In genomic region chr11:57974830-57975229, GRCh38 we compare ENCODE assay signal across 26 cellular contexts. TPM values are rescaled to one million over a fixed set of nuclear protein-coding genes. Genes with fewer than 3 reads are reported as not detected.
A peak's percentile ranks its signal among the peaks of the same experiment; 100 is the strongest.
DNase-seq lines count a peak whose midpoint lies in the region; ATAC-seq, FAIRE-seq and TF ChIP-seq lines count a peak whose summit lies in the region.
"Had no signal": no experiment of that assay in that cellular context is flagged by ENCODE, and none has a peak within 500 bp of the region (broad histone marks: within the 10 kb centered on the region; RNA-seq: fewer than 3 reads in every experiment).

No MANE protein-coding gene starts in this region.

- no peak for TF ChIP-seq EP300 in HepG2 (IDR thresholded peaks at IDR 0.05; ENCODE audit: low read depth in 2 of 2, low read length in 2 of 2)
- TF ChIP-seq EP300 in HepG2 (CRISPR knock-in tag; IDR thresholded peaks at IDR 0.05; ENCODE audit: borderline replicate concordance): no peak

- H3K36me3 Mint-ChIP-seq in neural progenitor cell: no peaks in the 10 kb centered on the region
- H3K36me3 Mint-ChIP-seq: activated naive CD8-positive, alpha-beta T cell treated with anti-CD3 and anti-CD28 coated beads, Interleukin-2, amount 10 ng/mL, durations not matched to agents 7 days and 5 days; WTC11 had no signal

- H3K27me3 ChIP-seq in HepG2 (ENCODE audit: control insufficient read depth in 1 of 2, insufficient read depth in 2 of 2, low read length in 2 of 2) (no peaks in the 10 kb centered on the region), right lobe of liver (no peaks in the 10 kb centered on the region), mammary epithelial cell (ENCODE audit: insufficient read depth, low read length) (no peaks in the 10 kb centered on the region), neural progenitor cell (no peaks in the 10 kb centered on the region)
- H3K27me3 ChIP-seq: BLaER1 treated with 17β-estradiol and CSF1 and Interleukin-3, amounts not matched to agents 10 nM and 100 nM; brain microvascular endothelial cell; right atrium auricular region; upper lobe of left lung had no signal

- DNase-seq in HepG2 (ENCODE audit: low spot score) (no peak), right lobe of liver (no peak), mammary epithelial cell (no peak), neural progenitor cell (ENCODE audit: low spot score) (no peak), urothelium cell line (ENCODE audit: low spot score) (peak; percentile 80), NCI-H1930 (lab: John Stamatoyannopoulos, UW) (no peak)
- DNase-seq: activated CD4-positive, alpha-beta T cell treated with anti-CD3 and anti-CD28 coated beads, Interleukin-2, amount 50 U/mL, for 48 hours; activated CD8-positive, alpha-beta memory T cell treated with anti-CD3 and anti-CD28 coated beads, Interleukin-2, amount 50 U/mL, for 48 hours; activated naive CD8-positive, alpha-beta T cell treated with anti-CD3 and anti-CD28 coated beads, Interleukin-2, amount 10 ng/mL, durations not matched to agents 7 days and 5 days; brain microvascular endothelial cell; glutamatergic neuron; NCI-H1436 treated with DMSO at 0.1 percent for 48 hours; NCI-H510A treated with DMSO at 0.1 percent for 48 hours; NK-92 treated with Interleukin-12 subunit alpha and Interleukin-12 subunit beta, amount 100 ng/mL, for 24 hours; RPMI8226; SK-N-SH; stimulated activated CD4-positive, alpha-beta T cell treated with anti-CD3 and anti-CD28 coated beads, Interleukin-15, amount 100 ng/mL, for 24 hours; upper lobe of left lung had no signal

- H3K4me3 Mint-ChIP-seq in neural progenitor cell: no peak overlapping the region
- H3K4me3 Mint-ChIP-seq: activated naive CD8-positive, alpha-beta T cell treated with anti-CD3 and anti-CD28 coated beads, Interleukin-2, amount 10 ng/mL, durations not matched to agents 7 days and 5 days; T-helper 2 cell treated with Interferon-gamma antibody and Interleukin-4, amounts not matched to agents 5 μg/mL and 100 μg/mL, for 36 hours; WTC11 had no signal

- no peak overlapping the region for H3K27ac ChIP-seq in HepG2 (ENCODE audit: extremely low read length, insufficient read depth, low read length)
- H3K27ac ChIP-seq in right lobe of liver: no peak overlapping the region
- H3K27ac ChIP-seq in mammary epithelial cell (ENCODE audit: insufficient read depth, low read depth, low read length): no peak overlapping the region
- H3K27ac ChIP-seq in neural progenitor cell: no peak overlapping the region
- H3K27ac ChIP-seq: brain microvascular endothelial cell, right atrium auricular region, upper lobe of left lung had no signal

- H3K27ac Mint-ChIP-seq in neural progenitor cell: no peak overlapping the region
- H3K27ac Mint-ChIP-seq: activated naive CD8-positive, alpha-beta T cell treated with anti-CD3 and anti-CD28 coated beads, Interleukin-2, amount 10 ng/mL, durations not matched to agents 7 days and 5 days; T-helper 2 cell treated with Interferon-gamma antibody and Interleukin-4, amounts not matched to agents 5 μg/mL and 100 μg/mL, for 36 hours; WTC11 had no signal

- TF ChIP-seq RAD21 in HepG2 (CRISPR knock-in tag; IDR thresholded peaks at IDR 0.05): no peak

- peaks cover 86% of the 10 kb centered on the region for H3K4me1 ChIP-seq in HepG2 (ENCODE audit: insufficient read depth, low read length)
- no peaks in the 10 kb centered on the region for H3K4me1 ChIP-seq in right lobe of liver
- H3K4me1 ChIP-seq in mammary epithelial cell (ENCODE audit: insufficient read depth, low read length): no peaks in the 10 kb centered on the region
- peaks cover 12% of the 10 kb centered on the region for H3K4me1 ChIP-seq in neural progenitor cell
- H3K4me1 ChIP-seq: right atrium auricular region, upper lobe of left lung had no signal

- H3K9ac ChIP-seq in HepG2 (ENCODE audit: insufficient read depth, low read depth, low read length) (no peak overlapping the region), mammary epithelial cell (ENCODE audit: insufficient read depth, low read length) (no peak overlapping the region), neural progenitor cell (no peak overlapping the region)
- H3K9ac ChIP-seq: BLaER1 treated with 17β-estradiol and CSF1 and Interleukin-3, amounts not matched to agents 10 nM and 100 nM; SK-N-SH had no signal

- TF ChIP-seq POLR2A in HepG2 (IDR thresholded peaks at IDR 0.05; ENCODE audit: insufficient read depth in 1 of 2, low read depth in 2 of 2, low read length in 2 of 2): no peak
- TF ChIP-seq POLR2A in right lobe of liver (IDR thresholded peaks at IDR 0.05): no peak

- H3K9me3 Mint-ChIP-seq in neural progenitor cell: no peaks in the 10 kb centered on the region
- H3K9me3 Mint-ChIP-seq: T-helper 2 cell treated with Interferon-gamma antibody and Interleukin-4, amounts not matched to agents 5 μg/mL and 100 μg/mL, for 36 hours had no signal

- no peaks in the 10 kb centered on the region for H3K79me2 ChIP-seq in HepG2 (ENCODE audit: insufficient read depth, low read length)
- H3K79me2 ChIP-seq in mammary epithelial cell (ENCODE audit: insufficient read depth, low read length): no peaks in the 10 kb centered on the region
- H3K79me2 ChIP-seq in neural progenitor cell (ENCODE audit: low read depth): no peaks in the 10 kb centered on the region

- in situ Hi-C loops in HepG2 (cut with HindIII; ENCODE audit: extremely low pct_ligation_motif_present, low pct_unique_long_range_greater_than_20kb) (no loop called here), mammary epithelial cell (cut with MboI; ENCODE audit: low sequenced_read_pairs in 2 of 2) (no loop called here)

- no peaks in the 10 kb centered on the region for H3F3A ChIP-seq in neural progenitor cell (ENCODE audit: low read depth)

- H3K4me3 ChIP-seq in HepG2 (replicated peaks in 1 of 3; ENCODE audit: insufficient read depth in 1 of 3, low read depth in 2 of 3, low read length in 3 of 3): no peak overlapping the region
- H3K4me3 ChIP-seq in right lobe of liver: no peak overlapping the region
- no peak overlapping the region for H3K4me3 ChIP-seq in mammary epithelial cell (replicated peaks in 1 of 3; ENCODE audit: insufficient read depth in 1 of 3, low read depth in 2 of 3, low read length in 3 of 3)
- no peak overlapping the region for H3K4me3 ChIP-seq in neural progenitor cell
- H3K4me3 ChIP-seq: BLaER1 treated with 17β-estradiol and CSF1 and Interleukin-3, amounts not matched to agents 10 nM and 100 nM; right atrium auricular region; upper lobe of left lung had no signal

- FAIRE-seq in HepG2 (lab: Jason Lieb, UNC) (no peak), urothelium cell line (lab: Jason Lieb, UNC) (peak; percentile 81)
- FAIRE-seq: GM19239 had no signal

- 99% methylated on average over 13 of the region's 13 CpGs for WGBS in HepG2 (ENCODE audit: low lambda C conversion rate)
- 80% methylated on average over 13 of the region's 13 CpGs for WGBS in right lobe of liver (ENCODE audit: insufficient coverage, low coverage, low lambda C conversion rate, missing lambda C conversion rate)
- WGBS in mammary epithelial cell (ENCODE audit: low coverage, missing lambda C conversion rate): 18% methylated on average over 13 of the region's 13 CpGs

- H3K4me2 ChIP-seq in HepG2 (ENCODE audit: low read depth, low read length): no peak overlapping the region
- H3K4me2 ChIP-seq in mammary epithelial cell (ENCODE audit: insufficient read depth, low read depth, low read length): peak overlapping the region; percentile 8
- H3K4me2 ChIP-seq in neural progenitor cell: no peak overlapping the region
- H3K4me2 ChIP-seq: SK-N-SH had no signal

- H2AFZ ChIP-seq in HepG2 (ENCODE audit: low read length) (peak overlapping the region; percentile 5), mammary epithelial cell (ENCODE audit: low read depth, low read length) (peak overlapping the region; percentile 60), neural progenitor cell (replicated peaks) (peak overlapping the region; percentile 72)

- H3K9me3 ChIP-seq in HepG2 (ENCODE audit: low read length): no peaks in the 10 kb centered on the region
- no peaks in the 10 kb centered on the region for H3K9me3 ChIP-seq in right lobe of liver
- no peaks in the 10 kb centered on the region for H3K9me3 ChIP-seq in mammary epithelial cell (replicated peaks; ENCODE audit: insufficient read depth, low read length)
- no peaks in the 10 kb centered on the region for H3K9me3 ChIP-seq in neural progenitor cell (ENCODE audit: low read depth)
- H3K9me3 ChIP-seq: BLaER1 treated with 17β-estradiol and CSF1 and Interleukin-3, amounts not matched to agents 10 nM and 100 nM; right atrium auricular region; SK-N-SH; upper lobe of left lung had no signal

- peaks cover 3% of the 10 kb centered on the region for H3K27me3 Mint-ChIP-seq in neural progenitor cell (ENCODE audit: insufficient read depth, low read depth)

- H3K36me3 ChIP-seq in HepG2 (replicated peaks in 1 of 2; ENCODE audit: control insufficient read depth in 1 of 2, insufficient read depth in 2 of 2, low read length in 2 of 2): no peaks in the 10 kb centered on the region
- H3K36me3 ChIP-seq in right lobe of liver: no peaks in the 10 kb centered on the region
- no peaks in the 10 kb centered on the region for H3K36me3 ChIP-seq in mammary epithelial cell (ENCODE audit: insufficient read depth, low read length)
- H3K36me3 ChIP-seq in neural progenitor cell: no peaks in the 10 kb centered on the region
- H3K36me3 ChIP-seq: BLaER1 treated with 17β-estradiol and CSF1 and Interleukin-3, amounts not matched to agents 10 nM and 100 nM; brain microvascular endothelial cell; right atrium auricular region; upper lobe of left lung had no signal

- intact Hi-C loops in HepG2 (cut with micrococcal nuclease; ENCODE audit: unreplicated experiment): loop anchor here (5.0 to 10.0 kb wide), 2 partner anchors 38 to 170 kb away; no protein-coding TSS in a partner anchor
- intact Hi-C loops in right lobe of liver (cut with DNase I): no loop called here
- intact Hi-C loops in mammary epithelial cell (cut with micrococcal nuclease): no loop called here

- BruUV-seq in HepG2 (replicated peaks; lab: Mats Ljungman, UMichigan): no TSS peak
- BruUV-seq in mammary epithelial cell (replicated peaks; lab: Mats Ljungman, UMichigan): no TSS peak

- H4K20me1 ChIP-seq in HepG2 (ENCODE audit: insufficient read depth, low read length) (no peaks in the 10 kb centered on the region), mammary epithelial cell (ENCODE audit: insufficient read depth, low read length) (no peaks in the 10 kb centered on the region), neural progenitor cell (ENCODE audit: low read depth) (no peaks in the 10 kb centered on the region)
- H4K20me1 ChIP-seq: BLaER1 treated with 17β-estradiol and CSF1 and Interleukin-3, amounts not matched to agents 10 nM and 100 nM had no signal

- POLR2A ChIA-PET in HepG2 (lab: Yijun Ruan, JAX): no interaction called here

- CTCF ChIA-PET in HepG2 (lab: Yijun Ruan, JAX; ENCODE audit: low intra/inter-chr PET ratio, low total read pairs): no interaction called here
- CTCF ChIA-PET in mammary epithelial cell (lab: Charles Lee; ENCODE audit: low non-redundant PET): no interaction called here

- H3K4me1 Mint-ChIP-seq in neural progenitor cell: no peaks in the 10 kb centered on the region
- H3K4me1 Mint-ChIP-seq: activated naive CD8-positive, alpha-beta T cell treated with anti-CD3 and anti-CD28 coated beads, Interleukin-2, amount 10 ng/mL, durations not matched to agents 7 days and 5 days had no signal

- dilution Hi-C loops in mammary epithelial cell (cut with HindIII; ENCODE audit: low sequenced_read_pairs): no loop called here

- ATAC-seq in HepG2 (no peak), right lobe of liver (no peak), GM19397 (IDR thresholded peaks at IDR 0.05; ENCODE audit: unreplicated experiment) (no peak), HG03045 (IDR thresholded peaks at IDR 0.05; ENCODE audit: unreplicated experiment) (no peak)
- ATAC-seq: left lobe of liver, WTC11 had no signal

- TF ChIP-seq CTCF in HepG2 (CRISPR knock-in tag; IDR thresholded peaks at IDR 0.05) (no peak), right lobe of liver (IDR thresholded peaks at IDR 0.05) (no peak), mammary epithelial cell (conservative IDR thresholded peaks at IDR 0.05 in 1 of 2, IDR thresholded peaks at IDR 0.05 in 1 of 2; ENCODE audit: extremely low read depth in 1 of 2, insufficient read depth in 1 of 2, low read depth in 1 of 2, low read length in 2 of 2) (no peak), neural progenitor cell (IDR thresholded peaks at IDR 0.05) (no peak)

RNA-seq across cellular contexts. Expression of gene OR9Q1, which starts 48.9 kb away (rescaled TPM):
- total RNA-seq in HepG2 (2016; rRNA removed; fragmentation: Illumina TruSeq; extraction: Trizol) (not detected in 2 replicates), right lobe of liver (not detected), mammary epithelial cell (not detected), neural progenitor cell (ENCODE audit: low replicate concordance) (not detected in 2 replicates)
- total RNA-seq in HepG2 (2016; cell fraction: cytosol; rRNA removed; fragmentation: Illumina TruSeq; extraction: Trizol; ENCODE audit: low read depth): not detected in 2 replicates
- not detected in 2 replicates for total RNA-seq in HepG2 (2016; cell fraction: insoluble cytoplasmic fraction; rRNA removed; fragmentation: Illumina TruSeq; extraction: Trizol)
- not detected in 2 replicates for total RNA-seq in HepG2 (2016; cell fraction: membrane; rRNA removed; fragmentation: Illumina TruSeq; extraction: Trizol)
- total RNA-seq in HepG2 (2016; cell fraction: nucleus; rRNA removed; fragmentation: Illumina TruSeq; extraction: Trizol): 0.28 TPM in 1 of 2 replicates, not detected in the other
- polyA plus RNA-seq in HepG2 (2011; rRNA removed) (not detected in 2 replicates), mammary epithelial cell (not detected)
- polyA plus RNA-seq in HepG2 (2011; cell fraction: cytosol; rRNA removed): not detected in 2 replicates
- not detected in 2 replicates for polyA plus RNA-seq in HepG2 (2011; cell fraction: nucleus; rRNA removed)
- not detected in 2 replicates for polyA plus RNA-seq in HepG2 (2012)
- polyA plus RNA-seq in HepG2 (2016; cell fraction: cytosol; fragmentation: Illumina TruSeq; extraction: Trizol; ENCODE audit: low read depth): not detected in 2 replicates
- not detected in 2 replicates for polyA plus RNA-seq in HepG2 (2016; cell fraction: insoluble cytoplasmic fraction; fragmentation: Illumina TruSeq; extraction: Trizol; ENCODE audit: low read depth)
- not detected in 2 replicates for polyA plus RNA-seq in HepG2 (2016; cell fraction: membrane; fragmentation: Illumina TruSeq; extraction: Trizol; ENCODE audit: low read depth)
- not detected in 2 replicates for polyA plus RNA-seq in HepG2 (2016; cell fraction: nucleus; fragmentation: Illumina TruSeq; extraction: Trizol; ENCODE audit: insufficient read depth, low read depth)
- 0.32 TPM in 1 of 2 replicates, not detected in the other for polyA minus RNA-seq in HepG2 (2011; rRNA and poly(A)+ RNA removed; ENCODE audit: low replicate concordance)
- polyA minus RNA-seq in HepG2 (2011; cell fraction: cytosol; rRNA and poly(A)+ RNA removed): not detected in 2 replicates
- polyA minus RNA-seq in HepG2 (2011; cell fraction: nucleus; rRNA and poly(A)+ RNA removed): 0.52 TPM in 1 of 2 replicates, not detected in the other
- polyA minus RNA-seq in mammary epithelial cell: not detected
- total RNA-seq: activated naive CD8-positive, alpha-beta T cell treated with anti-CD3 and anti-CD28 coated beads, Interleukin-2, amount 10 ng/mL, durations not matched to agents 7 days and 5 days; left lobe of liver; right atrium auricular region; upper lobe of left lung; WTC11 had no signal
- polyA plus RNA-seq: SK-N-SH had no signal

RNA-seq across cellular contexts. Expression of gene OR6Q1, which starts 55.9 kb away (rescaled TPM):
- not detected in 2 replicates for total RNA-seq in HepG2 (2016; rRNA removed; fragmentation: Illumina TruSeq; extraction: Trizol)
- not detected in 2 replicates for total RNA-seq in HepG2 (2016; cell fraction: cytosol; rRNA removed; fragmentation: Illumina TruSeq; extraction: Trizol; ENCODE audit: low read depth)
- not detected in 2 replicates for total RNA-seq in HepG2 (2016; cell fraction: insoluble cytoplasmic fraction; rRNA removed; fragmentation: Illumina TruSeq; extraction: Trizol)
- total RNA-seq in HepG2 (2016; cell fraction: membrane; rRNA removed; fragmentation: Illumina TruSeq; extraction: Trizol): not detected in 2 replicates
- total RNA-seq in HepG2 (2016; cell fraction: nucleus; rRNA removed; fragmentation: Illumina TruSeq; extraction: Trizol): not detected in 2 replicates
- not detected in 2 replicates for polyA plus RNA-seq in HepG2 (2011; rRNA removed)
- not detected in 2 replicates for polyA plus RNA-seq in HepG2 (2011; cell fraction: cytosol; rRNA removed)
- not detected in 2 replicates for polyA plus RNA-seq in HepG2 (2011; cell fraction: nucleus; rRNA removed)
- not detected in 2 replicates for polyA plus RNA-seq in HepG2 (2012)
- polyA plus RNA-seq in HepG2 (2016; cell fraction: cytosol; fragmentation: Illumina TruSeq; extraction: Trizol; ENCODE audit: low read depth): not detected in 2 replicates
- polyA plus RNA-seq in HepG2 (2016; cell fraction: insoluble cytoplasmic fraction; fragmentation: Illumina TruSeq; extraction: Trizol; ENCODE audit: low read depth): not detected in 2 replicates
- not detected in 2 replicates for polyA plus RNA-seq in HepG2 (2016; cell fraction: membrane; fragmentation: Illumina TruSeq; extraction: Trizol; ENCODE audit: low read depth)
- not detected in 2 replicates for polyA plus RNA-seq in HepG2 (2016; cell fraction: nucleus; fragmentation: Illumina TruSeq; extraction: Trizol; ENCODE audit: insufficient read depth, low read depth)
- polyA minus RNA-seq in HepG2 (2011; rRNA and poly(A)+ RNA removed; ENCODE audit: low replicate concordance): 0.50 TPM in 1 of 2 replicates, not detected in the other
- not detected in 2 replicates for polyA minus RNA-seq in HepG2 (2011; cell fraction: cytosol; rRNA and poly(A)+ RNA removed)
- polyA minus RNA-seq in HepG2 (2011; cell fraction: nucleus; rRNA and poly(A)+ RNA removed): 0.39 TPM in 1 of 2 replicates, not detected in the other
- total RNA-seq in right lobe of liver: not detected
- not detected for total RNA-seq in mammary epithelial cell
- not detected for polyA plus RNA-seq in mammary epithelial cell
- polyA minus RNA-seq in mammary epithelial cell: not detected
- not detected in 2 replicates for total RNA-seq in neural progenitor cell (ENCODE audit: low replicate concordance)
- total RNA-seq: activated naive CD8-positive, alpha-beta T cell treated with anti-CD3 and anti-CD28 coated beads, Interleukin-2, amount 10 ng/mL, durations not matched to agents 7 days and 5 days; left lobe of liver; right atrium auricular region; upper lobe of left lung; WTC11 had no signal
- polyA plus RNA-seq: SK-N-SH had no signal

Comparison
In these comparisons a context has a peak if more than half of its experiments do, and no peak if none do; other contexts are left out.
1. H2AFZ ChIP-seq: peak in every context shown above with its lines; median percentile 72 in neural progenitor cell; 60 in mammary epithelial cell; 5 in HepG2.